In genomic region chr1:67792756-67793475, GRCh38 we compare ENCODE assay signal across 14 cellular contexts. TPM values are rescaled to one million over a fixed set of nuclear protein-coding genes. Genes with fewer than 3 reads are reported as not detected.
DNase-seq lines count a peak whose midpoint lies in the region; ATAC-seq and TF ChIP-seq lines count a peak whose summit lies in the region.
"Had no signal": no experiment of that assay in that cellular context is flagged by ENCODE, and none has a peak within 500 bp of the region (broad histone marks: within the 10 kb centered on the region; RNA-seq: fewer than 3 reads in every experiment).

No MANE protein-coding gene starts in this region.

- DNase-seq in AG10803 (ENCODE audit: low read depth) (no peak), Peyer's patch (no peak), osteocyte (ENCODE audit: extremely low spot score, unreplicated experiment) (no peak), posterior cingulate gyrus (no peak), UCSD-AML1 (lab: John Stamatoyannopoulos, UW; ENCODE audit: unreplicated experiment) (no peak), Calu3 (no peak)
- DNase-seq: activated CD8-positive, alpha-beta memory T cell treated with anti-CD3 and anti-CD28 coated beads, Interleukin-2, amount 50 U/mL, for 48 hours; BE2C; effector memory CD8-positive, alpha-beta T cell; NCI-H1694 treated with DMSO at 0.1 percent for 48 hours had no signal

- peak overlapping the region in 3 of 4 donors; percentile 54 to 68 (median 61) for H3K27ac ChIP-seq in Peyer's patch
- peak overlapping the region; percentile 4 to 26 for H3K27ac ChIP-seq in esophagus (ENCODE audit: low read depth in 2 of 2, low read length in 1 of 2)

- H3K36me3 Mint-ChIP-seq in osteocyte (ENCODE audit: unreplicated experiment) (peaks cover 6% of the 10 kb centered on the region), Calu3 (ENCODE audit: insufficient read depth, unreplicated experiment) (peaks cover 5% of the 10 kb centered on the region)

- H3K36me3 ChIP-seq in Peyer's patch (no peaks in the 10 kb centered on the region), esophagus (ENCODE audit: control insufficient read depth in 2 of 2, insufficient read depth in 2 of 2, low read length in 1 of 2) (peaks cover 0 to 3% of the 10 kb centered on the region in 2 donors)
- H3K36me3 ChIP-seq: BE2C had no signal

- H3K4me1 ChIP-seq in Peyer's patch: peaks cover 0 to 19% (median 2%) of the 10 kb centered on the region in 4 donors
- peaks cover 0 to 7% of the 10 kb centered on the region in 2 donors for H3K4me1 ChIP-seq in esophagus (ENCODE audit: control insufficient read depth in 2 of 2, insufficient read depth in 2 of 2, low read length in 1 of 2)
- H3K4me1 ChIP-seq: BE2C had no signal

- no peaks in the 10 kb centered on the region for H3K27me3 ChIP-seq in Peyer's patch
- H3K27me3 ChIP-seq in esophagus (ENCODE audit: control insufficient read depth in 1 of 2, insufficient read depth in 2 of 2, low read length in 2 of 2): no peaks in the 10 kb centered on the region
- H3K27me3 ChIP-seq: BE2C had no signal

- TF ChIP-seq CTCF in AG10803 (conservative IDR thresholded peaks at IDR 0.05; ENCODE audit: low read length) (no peak), Peyer's patch (IDR thresholded peaks at IDR 0.05) (no peak), osteocyte (IDR thresholded peaks at IDR 0.05) (no peak), Calu3 (IDR thresholded peaks at IDR 0.05; ENCODE audit: unreplicated experiment) (no peak)

- H3K4me3 Mint-ChIP-seq in osteocyte (ENCODE audit: unreplicated experiment): peak overlapping the region; percentile 54
- no peak overlapping the region for H3K4me3 Mint-ChIP-seq in Calu3 (ENCODE audit: low read depth, unreplicated experiment)
- H3K4me3 Mint-ChIP-seq: effector memory CD8-positive, alpha-beta T cell had no signal

- H3K9me3 Mint-ChIP-seq in osteocyte (ENCODE audit: unreplicated experiment) (no peaks in the 10 kb centered on the region), Calu3 (ENCODE audit: low read depth, unreplicated experiment) (no peaks in the 10 kb centered on the region)
- H3K9me3 Mint-ChIP-seq: effector memory CD8-positive, alpha-beta T cell had no signal

- intact Hi-C loops in posterior cingulate gyrus (cut with DNase I) (no loop called here), Calu3 (cut with micrococcal nuclease; ENCODE audit: unreplicated experiment) (loop anchor here (1.0 kb wide), 1 partner anchor 559 kb away; no protein-coding TSS in a partner anchor)

- H3K9me3 ChIP-seq in Peyer's patch (no peaks in the 10 kb centered on the region), esophagus (ENCODE audit: control insufficient read depth in 2 of 2, insufficient read depth in 1 of 2, low read depth in 1 of 2, low read length in 1 of 2) (peaks cover 0 to 4% of the 10 kb centered on the region in 2 donors)
- H3K9me3 ChIP-seq: BE2C had no signal

- WGBS in esophagus, 2 donors: 65 to 69% methylated on average over 1 of the region's 1 CpG

- no TSS peak for BruUV-seq in Calu3 (replicated peaks; lab: Mats Ljungman, UMichigan)

- H3K27ac Mint-ChIP-seq in osteocyte (ENCODE audit: unreplicated experiment) (peak overlapping the region; percentile 92), Calu3 (ENCODE audit: unreplicated experiment) (no peak overlapping the region)
- H3K27ac Mint-ChIP-seq: effector memory CD8-positive, alpha-beta T cell had no signal

- CTCF ChIA-PET in Calu3 (lab: Charles Lee): no interaction called here

- H3K27me3 Mint-ChIP-seq in osteocyte (ENCODE audit: unreplicated experiment) (no peaks in the 10 kb centered on the region), Calu3 (ENCODE audit: unreplicated experiment) (no peaks in the 10 kb centered on the region)

- no peak for ATAC-seq in HG02970 (IDR thresholded peaks at IDR 0.05; ENCODE audit: low FRiP score, unreplicated experiment)
- ATAC-seq: effector memory CD8-positive, alpha-beta T cell; HepG2 had no signal

- peak overlapping the region; percentile 9; the same call in 1 of the 2 replicates for H3K4me3 ChIP-seq in AG10803 (ENCODE audit: low read length)
- H3K4me3 ChIP-seq in Peyer's patch: no peak overlapping the region
- H3K4me3 ChIP-seq in esophagus (ENCODE audit: low read depth in 1 of 2, low read length in 2 of 2): no peak overlapping the region
- H3K4me3 ChIP-seq: skin epidermis had no signal

- H3K4me1 Mint-ChIP-seq in osteocyte (ENCODE audit: unreplicated experiment) (peaks cover 81% of the 10 kb centered on the region), Calu3 (ENCODE audit: low read depth, unreplicated experiment) (peaks cover 43% of the 10 kb centered on the region)

- TF ChIP-seq POLR2A in Peyer's patch (IDR thresholded peaks at IDR 0.05): no peak

RNA-seq across cellular contexts. Expression of gene GNG12, which starts 40.4 kb away (rescaled TPM):
- total RNA-seq in Peyer's patch (100 to 1,000 TPM in 3 of 4 donors, 10 to 100 TPM in 1; 61.9 to 271 (median 165) TPM), osteocyte (99.7 and 100 TPM in 2 replicates), Calu3 (2022) (72.2 and 85.6 TPM in 2 replicates)
- polyA plus RNA-seq in esophagus: 10 to 100 TPM; 21.8 to 38.8 TPM
